8 cellular contexts compared by ENCODE assay signal in genomic region chr3:136192195-136192594, GRCh38. TPM values are rescaled to one million over a fixed set of nuclear protein-coding genes. Genes with fewer than 3 reads are reported as not detected.
DNase-seq lines count a peak whose midpoint lies in the region; ATAC-seq and TF ChIP-seq lines count a peak whose summit lies in the region.
"Not testable (repeated sequence)": the region's sequence is repeated elsewhere in the genome, so short reads cannot be mapped to it uniquely, and the experiment has no call there.

No MANE protein-coding gene starts in this region.

- H3K27ac Mint-ChIP-seq in CD8-positive, alpha-beta memory T cell: peak overlapping the region; percentile 65 to 100 (median 98)
- H3K27ac Mint-ChIP-seq in WTC11: not testable (repeated sequence)

- H3K9me3 ChIP-seq in CD8-positive, alpha-beta memory T cell (ENCODE audit: low read length); Loucy (ENCODE audit: insufficient read depth, low read depth, low read length); right lobe of liver; trophoblast cell (ENCODE audit: insufficient read depth, low read depth, low read length); tibial nerve: not testable (repeated sequence)

- H3K79me1 ChIP-seq in trophoblast cell (ENCODE audit: low read length): peaks cover 20% of the 10 kb centered on the region

- H3K18ac ChIP-seq in trophoblast cell (ENCODE audit: low read length): not testable (repeated sequence)

- in situ Hi-C loops in astrocyte of the cerebellum (cut with HindIII; ENCODE audit: low sequenced_read_pairs): loop anchor here (5.0 kb wide), 1 partner anchor 50 kb away; no protein-coding TSS in a partner anchor

- not testable (repeated sequence) for TF ChIP-seq POLR2A in right lobe of liver (IDR thresholded peaks at IDR 0.05); tibial nerve (IDR thresholded peaks at IDR 0.05)

- H4K12ac ChIP-seq in trophoblast cell (ENCODE audit: low read depth, low read length): not testable (repeated sequence)

- peak overlapping the region; percentile 99 for H3K4me2 ChIP-seq in Loucy (ENCODE audit: low read depth, low read length, poor library complexity, severe bottlenecking)
- H3K4me2 ChIP-seq in trophoblast cell (ENCODE audit: low read length): not testable (repeated sequence)

- peaks cover 85% of the 10 kb centered on the region for H3K79me2 ChIP-seq in Loucy (ENCODE audit: insufficient read depth, low read length)
- H3K79me2 ChIP-seq in trophoblast cell (ENCODE audit: control insufficient read depth, insufficient read depth, low read length, poor library complexity): peaks cover 48% of the 10 kb centered on the region

- H3K9me2 ChIP-seq in Loucy (replicated peaks; ENCODE audit: low read depth, low read length): not testable (repeated sequence)

- not testable (repeated sequence) for ATAC-seq in WTC11, right lobe of liver

- H3K36me3 Mint-ChIP-seq in CD8-positive, alpha-beta memory T cell: peaks cover 5 to 64% (median 9%) of the 10 kb centered on the region in 3 donors
- H3K36me3 Mint-ChIP-seq in WTC11: peaks cover 11% of the 10 kb centered on the region

- POLR2A ChIA-PET in CD8-positive, alpha-beta memory T cell (lab: Charles Lee): interaction anchor here (1.5 kb wide), 1 partner anchor 560 kb away, joined by 3 read pairs; the partner anchor contains the start of gene STAG1
- POLR2A ChIA-PET in WTC11 (lab: Charles Lee): interaction anchor here (0.5 kb wide), 1 partner anchor 200 kb away, joined by 3 read pairs; no protein-coding TSS in a partner anchor

- CTCF ChIA-PET in CD8-positive, alpha-beta memory T cell (lab: Charles Lee); WTC11 (lab: Charles Lee): not testable (repeated sequence)

- not testable (repeated sequence) for H2BK12ac ChIP-seq in trophoblast cell (ENCODE audit: low read length)

- peak overlapping the region; percentile 96 to 100 (median 98) for H3K4me3 Mint-ChIP-seq in CD8-positive, alpha-beta memory T cell
- peak overlapping the region; percentile 97 for H3K4me3 Mint-ChIP-seq in WTC11

- H3K27me3 ChIP-seq in CD8-positive, alpha-beta memory T cell (ENCODE audit: insufficient read depth, low read length, poor library complexity, severe bottlenecking); Loucy (ENCODE audit: insufficient read depth, low read length, poor library complexity, severe bottlenecking); right lobe of liver; trophoblast cell (ENCODE audit: insufficient read depth, low read length); tibial nerve: not testable (repeated sequence)

- peak overlapping the region; percentile 70 for H3K4ac ChIP-seq in trophoblast cell (ENCODE audit: low read depth, low read length)

- DNase-seq in CD8-positive, alpha-beta memory T cell; WTC11 (ENCODE audit: low spot score); astrocyte of the cerebellum (ENCODE audit: low read depth); epithelial cell of proximal tubule (ENCODE audit: low read depth); right lobe of liver; trophoblast cell; tibial nerve (ENCODE audit: low spot score in 2 of 2): not testable (repeated sequence)

- not testable (repeated sequence) for H2BK120ac ChIP-seq in trophoblast cell (ENCODE audit: insufficient read depth, low read length, poor library complexity)

- not testable (repeated sequence) for H3K14ac ChIP-seq in trophoblast cell (ENCODE audit: low read length)

- peak overlapping the region; percentile 88 for H3K4me3 ChIP-seq in CD8-positive, alpha-beta memory T cell (ENCODE audit: low read length)
- H3K4me3 ChIP-seq in Loucy (ENCODE audit: low read length, poor library complexity, severe bottlenecking) (peak overlapping the region; percentile 86), astrocyte of the cerebellum (ENCODE audit: low read depth, low read length) (peak overlapping the region; percentile 63), epithelial cell of proximal tubule (ENCODE audit: low read depth, low read length) (peak overlapping the region; percentile 65), right lobe of liver (peak overlapping the region in 2 of 3 donors; percentile 4 to 10), tibial nerve (peak overlapping the region in 3 of 4 donors; percentile 18 to 90 (median 80))
- not testable (repeated sequence) for H3K4me3 ChIP-seq in trophoblast cell (ENCODE audit: low read depth, low read length)

- not testable (repeated sequence) for H4K8ac ChIP-seq in trophoblast cell (ENCODE audit: low read depth, low read length)

- not testable (repeated sequence) for H3K27ac ChIP-seq in CD8-positive, alpha-beta memory T cell (ENCODE audit: low read depth, low read length); right lobe of liver; trophoblast cell (ENCODE audit: low read depth, low read length)
- peak overlapping the region in 2 of 4 donors; percentile 97 to 100 for H3K27ac ChIP-seq in tibial nerve

- peaks cover 0 to 15% of the 10 kb centered on the region in 2 donors for H3K27me3 Mint-ChIP-seq in CD8-positive, alpha-beta memory T cell
- H3K27me3 Mint-ChIP-seq in WTC11 (ENCODE audit: low read depth): not testable (repeated sequence)

- 30% methylated on average over 6 of the region's 6 CpGs for WGBS in right lobe of liver (ENCODE audit: insufficient coverage, low coverage, low lambda C conversion rate, missing lambda C conversion rate)
- no CpG with 5 or more reads among the region's 6 CpGs for WGBS in trophoblast cell (ENCODE audit: extremely low coverage, insufficient coverage, insufficient read length)
- WGBS in tibial nerve, 2 donors: 36% methylated on average over 6 of the region's 6 CpGs

- not testable (repeated sequence) for H2BK5ac ChIP-seq in trophoblast cell (ENCODE audit: low read depth, low read length, poor library complexity)

- peak overlapping the region; percentile 93 for H3K9ac ChIP-seq in Loucy (ENCODE audit: low read depth, low read length, poor library complexity, severe bottlenecking)
- H3K9ac ChIP-seq in trophoblast cell (ENCODE audit: low read length): not testable (repeated sequence)

- intact Hi-C loops in right lobe of liver (cut with DNase I): loop anchor here in 1 of 2 donors (10.0 kb wide), 1 partner anchor 53 kb away; no protein-coding TSS in a partner anchor

- H4K20me1 ChIP-seq in Loucy (ENCODE audit: insufficient read depth, low read length, poor library complexity, severe bottlenecking): peaks cover 80% of the 10 kb centered on the region

- peaks cover 64 to 72% (median 68%) of the 10 kb centered on the region in 3 donors for H3K4me1 Mint-ChIP-seq in CD8-positive, alpha-beta memory T cell
- H3K4me1 Mint-ChIP-seq in WTC11: peaks cover 58% of the 10 kb centered on the region

- not testable (repeated sequence) for H3F3A ChIP-seq in Loucy (ENCODE audit: low read depth)

- TF ChIP-seq EP300 in tibial nerve (IDR thresholded peaks at IDR 0.05): not testable (repeated sequence)

- H3K23ac ChIP-seq in trophoblast cell (ENCODE audit: low read length): not testable (repeated sequence)

- not testable (repeated sequence) for H3K36me3 ChIP-seq in CD8-positive, alpha-beta memory T cell (ENCODE audit: insufficient read depth, low read length); Loucy (ENCODE audit: insufficient read depth, low read length); right lobe of liver; trophoblast cell (ENCODE audit: control insufficient read depth in 1 of 2, insufficient read depth in 2 of 2, low read length in 2 of 2); tibial nerve

- not testable (repeated sequence) for H2AFZ ChIP-seq in Loucy (ENCODE audit: low read length); trophoblast cell (ENCODE audit: insufficient read depth, low read length, poor library complexity)

- peaks cover 54% of the 10 kb centered on the region for H3K4me1 ChIP-seq in CD8-positive, alpha-beta memory T cell (ENCODE audit: insufficient read depth, low read length)
- H3K4me1 ChIP-seq in Loucy (ENCODE audit: insufficient read depth, low read length, poor library complexity, severe bottlenecking) (peaks cover 49% of the 10 kb centered on the region), right lobe of liver (peaks cover 0 to 32% (median 11%) of the 10 kb centered on the region in 4 donors), trophoblast cell (ENCODE audit: control insufficient read depth in 1 of 2, insufficient read depth in 2 of 2, low read length in 2 of 2) (peaks cover 9 to 10% of the 10 kb centered on the region in 2 experiments), tibial nerve (peaks cover 0 to 60% (median 39%) of the 10 kb centered on the region in 4 donors)

- not testable (repeated sequence) for TF ChIP-seq CTCF in Loucy (conservative IDR thresholded peaks at IDR 0.05; ENCODE audit: low read length); WTC11 (IDR thresholded peaks at IDR 0.05); astrocyte of the cerebellum (IDR thresholded peaks at IDR 0.05; ENCODE audit: low read depth, low read length, missing control alignments); epithelial cell of proximal tubule (conservative IDR thresholded peaks at IDR 0.05; ENCODE audit: low read depth, low read length); right lobe of liver (IDR thresholded peaks at IDR 0.05); tibial nerve (IDR thresholded peaks at IDR 0.05)

- H4K91ac ChIP-seq in trophoblast cell (ENCODE audit: low read depth, low read length): not testable (repeated sequence)

- H3K9me3 Mint-ChIP-seq in CD8-positive, alpha-beta memory T cell; WTC11: not testable (repeated sequence)

- H2AK5ac ChIP-seq in trophoblast cell (ENCODE audit: low read length): not testable (repeated sequence)

RNA-seq across cellular contexts. Expression of gene MSL2, which starts 3.9 kb away (rescaled TPM):
- total RNA-seq in CD8-positive, alpha-beta memory T cell: 10 to 100 TPM; 46.2 to 53.4 TPM
- 33.6 TPM for polyA plus RNA-seq in CD8-positive, alpha-beta memory T cell
- total RNA-seq in WTC11 (2021): 36.7 to 38.2 TPM (median 37.8 TPM) in 3 replicates
- total RNA-seq in epithelial cell of proximal tubule: 8.0 and 8.3 TPM in 2 replicates
- 10 to 100 TPM in 5 of 6 experiments, 1 to 10 TPM in 1; 9.1 to 18.4 (median 13.1) TPM for total RNA-seq in right lobe of liver
- polyA plus RNA-seq in trophoblast cell (2013): 15.5 and 16.4 TPM in 2 replicates
- total RNA-seq in tibial nerve: 10 to 100 TPM; 19.8 to 53.4 (median 44.5) TPM

RNA-seq across cellular contexts. Expression of gene PCCB, which starts 57.9 kb away (rescaled TPM):
- 10 to 100 TPM; 40.6 to 41.7 TPM for total RNA-seq in CD8-positive, alpha-beta memory T cell
- polyA plus RNA-seq in CD8-positive, alpha-beta memory T cell: 33.0 TPM
- 69.0 to 77.2 TPM (median 72.1 TPM) in 3 replicates for total RNA-seq in WTC11 (2021)
- total RNA-seq in epithelial cell of proximal tubule: 39.1 and 80.6 TPM in 2 replicates
- total RNA-seq in right lobe of liver: 100 to 1,000 TPM in 2 of 6 experiments, 10 to 100 TPM in 4; 85.4 to 146 (median 94.4) TPM
- 19.3 and 19.7 TPM in 2 replicates for polyA plus RNA-seq in trophoblast cell (2013)
- total RNA-seq in tibial nerve: 10 to 100 TPM; 19.8 to 47.4 (median 27.8) TPM
